8 cellular contexts compared by ENCODE assay signal in the genomic region with DNA sequence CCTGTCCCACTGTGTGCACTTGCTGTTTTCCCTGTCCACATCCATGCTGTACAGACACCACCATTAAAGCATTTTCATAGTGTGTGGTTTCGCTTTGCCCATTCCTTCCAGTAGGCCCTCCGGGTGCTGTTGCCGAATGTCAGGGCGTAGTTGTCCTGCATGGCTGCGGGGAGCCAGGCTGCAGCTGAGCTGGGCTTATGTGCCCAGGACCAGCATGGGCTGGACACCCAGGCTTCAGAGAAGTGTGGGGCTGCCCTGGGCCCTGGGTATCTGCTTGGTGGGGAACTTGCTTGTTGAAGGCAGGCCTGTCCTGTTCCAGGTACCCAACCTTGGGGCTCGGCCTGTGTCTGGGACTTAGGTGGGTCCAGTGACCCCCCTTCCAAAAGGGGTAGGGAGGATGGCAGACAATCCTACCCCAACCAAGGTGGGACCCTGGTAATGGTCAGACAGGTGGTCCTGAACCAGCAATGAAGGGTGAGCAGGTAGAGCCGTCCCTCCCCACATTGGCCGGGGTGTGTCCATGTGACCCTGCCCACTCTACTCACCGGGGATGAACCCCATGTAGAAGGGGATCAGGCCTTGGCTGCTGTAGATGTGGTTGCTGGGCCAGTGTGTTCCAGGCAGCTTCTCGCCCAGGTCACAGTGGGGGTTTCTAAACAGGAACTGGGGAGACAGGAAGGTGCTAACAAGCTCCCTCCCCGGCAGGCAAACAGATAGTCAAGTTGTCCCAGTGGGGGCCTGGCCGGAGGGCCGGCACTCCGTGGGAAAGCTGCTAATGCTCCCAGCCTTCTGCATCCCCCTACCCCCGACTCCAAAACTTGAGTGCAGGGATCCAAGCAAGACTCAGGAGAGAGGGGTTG. TPM values are rescaled to one million over a fixed set of nuclear protein-coding genes. Genes with fewer than 3 reads are reported as not detected.
DNase-seq lines count a peak whose midpoint lies in the region; ATAC-seq and TF ChIP-seq lines count a peak whose summit lies in the region.

No MANE protein-coding gene starts in this region.

- no peak overlapping the region for H3K9ac ChIP-seq in duodenal mucosa (ENCODE audit: low read depth in 1 of 2, low read length in 2 of 2)

- peak overlapping the region; percentile 55 for H3K27ac Mint-ChIP-seq in stimulated activated naive CD8-positive, alpha-beta T cell treated with anti-CD3 and anti-CD28 coated beads, Interleukin-15, Interleukin-2, amounts not matched to agents 100 ng/mL and 50 ng/mL, for 24 hours

- H3K9me3 Mint-ChIP-seq in stimulated activated naive CD8-positive, alpha-beta T cell treated with anti-CD3 and anti-CD28 coated beads, Interleukin-15, Interleukin-2, amounts not matched to agents 100 ng/mL and 50 ng/mL, for 24 hours, result no peaks in the 10 kb centered on the region

- no peaks in the 10 kb centered on the region for H3K27me3 Mint-ChIP-seq in stimulated activated naive CD8-positive, alpha-beta T cell treated with anti-CD3 and anti-CD28 coated beads, Interleukin-15, Interleukin-2, amounts not matched to agents 100 ng/mL and 50 ng/mL, for 24 hours

- no peak for DNase-seq in stimulated activated naive CD8-positive, alpha-beta T cell treated with anti-CD3 and anti-CD28 coated beads, Interleukin-15, Interleukin-2, amounts not matched to agents 100 U/mL and 50 U/mL, for 24 hours
- DNase-seq in NCI-H1436 (lab: John Stamatoyannopoulos, UW), result no peak
- DNase-seq in activated CD4-positive, CD25-positive, alpha-beta regulatory T cell treated with anti-CD3 and anti-CD28 coated beads, Interleukin-2, amount 50 U/mL, for 72 hours, result no peak

- H3K27ac ChIP-seq in duodenal mucosa (ENCODE audit: low read depth, low read length), result no peak overlapping the region

- H3K36me3 ChIP-seq in duodenal mucosa (ENCODE audit: control insufficient read depth in 1 of 2, insufficient read depth in 2 of 2, low read length in 2 of 2), result peaks cover 3 to 21% of the 10 kb centered on the region in 2 donors

- peaks cover 27% of the 10 kb centered on the region for H3K36me3 Mint-ChIP-seq in stimulated activated naive CD8-positive, alpha-beta T cell treated with anti-CD3 and anti-CD28 coated beads, Interleukin-15, Interleukin-2, amounts not matched to agents 100 ng/mL and 50 ng/mL, for 24 hours (ENCODE audit: low read depth)

- H3K4me1 ChIP-seq in duodenal mucosa (ENCODE audit: control insufficient read depth in 1 of 2, insufficient read depth in 2 of 2, low read length in 2 of 2), result peaks cover 23 to 28% of the 10 kb centered on the region in 2 donors

- H3K4me3 Mint-ChIP-seq in stimulated activated naive CD8-positive, alpha-beta T cell treated with anti-CD3 and anti-CD28 coated beads, Interleukin-15, Interleukin-2, amounts not matched to agents 100 ng/mL and 50 ng/mL, for 24 hours, result peak overlapping the region; percentile 85

- no peaks in the 10 kb centered on the region for H3K9me3 ChIP-seq in duodenal mucosa (ENCODE audit: control insufficient read depth in 1 of 2, low read length in 2 of 2)

- no peaks in the 10 kb centered on the region for H3K27me3 ChIP-seq in duodenal mucosa (ENCODE audit: control insufficient read depth in 1 of 2, insufficient read depth in 2 of 2, low read length in 2 of 2)

- peak overlapping the region; percentile 31 to 72 for H3K4me3 ChIP-seq in duodenal mucosa (ENCODE audit: low read depth in 1 of 2, low read length in 2 of 2)

- H3K4me1 Mint-ChIP-seq in stimulated activated naive CD8-positive, alpha-beta T cell treated with anti-CD3 and anti-CD28 coated beads, Interleukin-15, Interleukin-2, amounts not matched to agents 100 ng/mL and 50 ng/mL, for 24 hours (ENCODE audit: low read depth), result peaks cover 24% of the 10 kb centered on the region

- ATAC-seq in stimulated activated naive CD8-positive, alpha-beta T cell treated with anti-CD3 and anti-CD28 coated beads, Interleukin-15, Interleukin-2, amounts not matched to agents 100 U/mL and 50 U/mL, for 24 hours, result no peak
- ATAC-seq in GM19035 (IDR thresholded peaks at IDR 0.05; ENCODE audit: unreplicated experiment), result no peak
- no peak for ATAC-seq in GM21423 (IDR thresholded peaks at IDR 0.05; ENCODE audit: unreplicated experiment)

TF ChIP-seq in PFSK-1, 5 proteins besides CTCF, POLR2A, EP300 and RAD21:
- TF ChIP-seq POLR2AphosphoS5 (IDR thresholded peaks at IDR 0.05; ENCODE audit: low read depth, low read length) (peak; percentile 61; the same call in 1 of the 2 replicates), SIN3A (IDR thresholded peaks at IDR 0.05; ENCODE audit: borderline replicate concordance, insufficient read depth, low read length) (0 out of 2 replicates have a peak, but pooled peaks have one; percentile 59)
- TF ChIP-seq, protein P1, sequence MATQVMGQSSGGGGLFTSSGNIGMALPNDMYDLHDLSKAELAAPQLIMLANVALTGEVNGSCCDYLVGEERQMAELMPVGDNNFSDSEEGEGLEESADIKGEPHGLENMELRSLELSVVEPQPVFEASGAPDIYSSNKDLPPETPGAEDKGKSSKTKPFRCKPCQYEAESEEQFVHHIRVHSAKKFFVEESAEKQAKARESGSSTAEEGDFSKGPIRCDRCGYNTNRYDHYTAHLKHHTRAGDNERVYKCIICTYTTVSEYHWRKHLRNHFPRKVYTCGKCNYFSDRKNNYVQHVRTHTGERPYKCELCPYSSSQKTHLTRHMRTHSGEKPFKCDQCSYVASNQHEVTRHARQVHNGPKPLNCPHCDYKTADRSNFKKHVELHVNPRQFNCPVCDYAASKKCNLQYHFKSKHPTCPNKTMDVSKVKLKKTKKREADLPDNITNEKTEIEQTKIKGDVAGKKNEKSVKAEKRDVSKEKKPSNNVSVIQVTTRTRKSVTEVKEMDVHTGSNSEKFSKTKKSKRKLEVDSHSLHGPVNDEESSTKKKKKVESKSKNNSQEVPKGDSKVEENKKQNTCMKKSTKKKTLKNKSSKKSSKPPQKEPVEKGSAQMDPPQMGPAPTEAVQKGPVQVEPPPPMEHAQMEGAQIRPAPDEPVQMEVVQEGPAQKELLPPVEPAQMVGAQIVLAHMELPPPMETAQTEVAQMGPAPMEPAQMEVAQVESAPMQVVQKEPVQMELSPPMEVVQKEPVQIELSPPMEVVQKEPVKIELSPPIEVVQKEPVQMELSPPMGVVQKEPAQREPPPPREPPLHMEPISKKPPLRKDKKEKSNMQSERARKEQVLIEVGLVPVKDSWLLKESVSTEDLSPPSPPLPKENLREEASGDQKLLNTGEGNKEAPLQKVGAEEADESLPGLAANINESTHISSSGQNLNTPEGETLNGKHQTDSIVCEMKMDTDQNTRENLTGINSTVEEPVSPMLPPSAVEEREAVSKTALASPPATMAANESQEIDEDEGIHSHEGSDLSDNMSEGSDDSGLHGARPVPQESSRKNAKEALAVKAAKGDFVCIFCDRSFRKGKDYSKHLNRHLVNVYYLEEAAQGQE (IDR thresholded peaks at IDR 0.05; ENCODE audit: insufficient read depth in 1 of 2, low read depth in 2 of 2, low read length in 2 of 2), result no peak
TF ChIP-seq in PFSK-1: peak in this region for 2.

RNA-seq across cellular contexts. Expression of a gene that starts 2.8 kb away (rescaled TPM):
- polyA plus RNA-seq in PFSK-1 (2012; ENCODE audit: insufficient read length, low read depth), result 293 TPM

RNA-seq across cellular contexts. Expression of a gene that starts 7.2 kb away (rescaled TPM):
- 0.24 TPM for polyA plus RNA-seq in PFSK-1 (2012; ENCODE audit: insufficient read length, low read depth)

RNA-seq across cellular contexts. Expression of a gene that starts 11.3 kb away (rescaled TPM):
- polyA plus RNA-seq in PFSK-1 (2012; ENCODE audit: insufficient read length, low read depth), result 104 TPM

RNA-seq across cellular contexts. Expression of a gene that starts 13.2 kb away (rescaled TPM):
- 0.48 TPM for polyA plus RNA-seq in PFSK-1 (2012; ENCODE audit: insufficient read length, low read depth)

RNA-seq across cellular contexts. Expression of a gene that starts 16.6 kb away (rescaled TPM):
- polyA plus RNA-seq in PFSK-1 (2012; ENCODE audit: insufficient read length, low read depth), result 0.67 TPM
